Comparison of ENCODE assay signal across 7 cellular contexts in the genomic region with DNA sequence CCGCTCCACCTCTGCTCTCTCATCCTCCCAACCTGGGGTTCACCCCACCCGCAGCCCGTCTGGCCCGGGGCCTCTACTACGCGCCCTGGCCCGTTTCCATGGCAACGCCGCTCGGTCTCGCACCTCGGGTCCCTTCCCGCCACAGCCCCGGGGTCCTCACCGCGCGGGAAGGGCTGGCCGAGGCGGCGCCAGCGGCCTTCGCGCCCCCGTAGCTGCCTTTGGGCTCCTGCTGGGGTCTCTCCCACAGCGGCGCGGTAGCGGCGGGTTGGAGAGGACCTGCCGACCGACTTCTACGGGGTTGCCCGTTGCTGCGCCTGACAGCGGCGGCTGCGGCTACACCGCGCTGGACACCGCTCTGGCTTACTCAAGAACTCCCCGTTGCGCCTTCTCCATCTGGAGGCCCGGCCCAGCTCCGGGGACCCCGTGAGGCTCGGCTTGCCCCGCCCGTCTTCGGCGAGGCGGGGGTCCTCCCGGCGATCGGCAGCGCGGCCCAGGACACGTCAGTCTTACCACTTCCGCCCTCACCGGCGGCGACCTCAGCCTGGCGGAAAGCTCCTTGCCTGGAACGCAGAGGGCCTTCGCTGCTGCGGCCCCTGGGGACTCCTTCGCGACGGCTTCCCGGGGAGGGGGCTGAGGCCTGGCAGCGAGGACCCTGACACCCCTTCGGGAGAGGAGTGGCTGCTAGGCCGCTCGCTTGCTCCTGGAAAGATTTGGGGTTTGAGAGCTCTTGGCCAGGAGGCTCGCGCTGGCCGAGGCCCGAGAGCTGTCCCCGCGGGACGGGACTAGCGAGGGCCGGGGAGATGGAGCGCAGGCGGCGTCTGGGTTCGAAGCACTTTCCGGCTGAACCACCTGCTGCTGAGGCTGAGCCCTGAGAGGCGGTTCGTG. TPM values are rescaled to one million over a fixed set of nuclear protein-coding genes. Genes with fewer than 3 reads are reported as not detected.
A peak's percentile ranks its signal among the peaks of the same experiment; 100 is the strongest.
DNase-seq lines count a peak whose midpoint lies in the region; ATAC-seq, FAIRE-seq and TF ChIP-seq lines count a peak whose summit lies in the region.

A gene with protein sequence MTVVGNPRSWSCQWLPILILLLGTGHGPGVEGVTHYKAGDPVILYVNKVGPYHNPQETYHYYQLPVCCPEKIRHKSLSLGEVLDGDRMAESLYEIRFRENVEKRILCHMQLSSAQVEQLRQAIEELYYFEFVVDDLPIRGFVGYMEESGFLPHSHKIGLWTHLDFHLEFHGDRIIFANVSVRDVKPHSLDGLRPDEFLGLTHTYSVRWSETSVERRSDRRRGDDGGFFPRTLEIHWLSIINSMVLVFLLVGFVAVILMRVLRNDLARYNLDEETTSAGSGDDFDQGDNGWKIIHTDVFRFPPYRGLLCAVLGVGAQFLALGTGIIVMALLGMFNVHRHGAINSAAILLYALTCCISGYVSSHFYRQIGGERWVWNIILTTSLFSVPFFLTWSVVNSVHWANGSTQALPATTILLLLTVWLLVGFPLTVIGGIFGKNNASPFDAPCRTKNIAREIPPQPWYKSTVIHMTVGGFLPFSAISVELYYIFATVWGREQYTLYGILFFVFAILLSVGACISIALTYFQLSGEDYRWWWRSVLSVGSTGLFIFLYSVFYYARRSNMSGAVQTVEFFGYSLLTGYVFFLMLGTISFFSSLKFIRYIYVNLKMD (minus strand): TSS at position 256 of the 885 bp plus-strand sequence. CDS start 422 bp downstream, outside the sequence.

- no peak for FAIRE-seq in astrocyte (lab: Jason Lieb, UNC)

- H3K79me2 ChIP-seq in astrocyte (ENCODE audit: insufficient read depth, low read length) (peaks cover 61% of the 10 kb centered on the region), hepatocyte (peaks cover 64% of the 10 kb centered on the region)

- peaks cover 4% of the 10 kb centered on the region for H3K9me3 Mint-ChIP-seq in astrocyte (ENCODE audit: unreplicated experiment)

- peak; percentile 76 for TF ChIP-seq POLR2A in GM18505 (IDR thresholded peaks at IDR 0.05; ENCODE audit: borderline replicate concordance, extremely low read depth, insufficient read depth, insufficient read length)

- no peaks in the 10 kb centered on the region for H3K27me3 Mint-ChIP-seq in astrocyte (ENCODE audit: low read depth, unreplicated experiment)

- H2AFZ ChIP-seq in astrocyte (ENCODE audit: low read depth, low read length) (peak within 1 kb of the TSS; percentile 93), hepatocyte (peak within 1 kb of the TSS; percentile 94)

- H3K4me2 ChIP-seq in astrocyte (ENCODE audit: low read length): peak within 1 kb of the TSS; percentile 95
- peak within 1 kb of the TSS; percentile 94 for H3K4me2 ChIP-seq in hepatocyte

- H3K4me1 Mint-ChIP-seq in astrocyte (ENCODE audit: low read depth, unreplicated experiment): peaks cover 17% of the 10 kb centered on the region

- H3K9me3 ChIP-seq in astrocyte (ENCODE audit: insufficient read depth, low read depth, low read length) (peaks cover 2% of the 10 kb centered on the region), hepatocyte (ENCODE audit: low read depth) (no peaks in the 10 kb centered on the region)

- H3K4me1 ChIP-seq in astrocyte (ENCODE audit: insufficient read depth, low read length): peaks cover 5% of the 10 kb centered on the region
- peaks cover 13% of the 10 kb centered on the region for H3K4me1 ChIP-seq in hepatocyte (ENCODE audit: insufficient read depth)

- WGBS in hepatocyte (ENCODE audit: low lambda C conversion rate, missing lambda C conversion rate): 2% methylated on average over 82 of the region's 89 CpGs

- DNase-seq in NCI-H1694 (lab: John Stamatoyannopoulos, UW): peak; percentile 60
- DNase-seq in T-helper 22 cell (ENCODE audit: low read depth): peak; percentile 80
- DNase-seq in astrocyte (ENCODE audit: low read depth): peak; percentile 81
- peak; percentile 92 for DNase-seq in hepatocyte (ENCODE audit: low spot score)
- peak; percentile 66 for DNase-seq in retinal pigment epithelial cell (ENCODE audit: low read depth)

- H3K27ac ChIP-seq in astrocyte (ENCODE audit: low read depth, low read length): peak within 1 kb of the TSS; percentile 97
- H3K27ac ChIP-seq in hepatocyte: peak within 1 kb of the TSS; percentile 99

- H4K20me1 ChIP-seq in astrocyte (ENCODE audit: insufficient read depth, low read length) (peaks cover 5% of the 10 kb centered on the region), hepatocyte (ENCODE audit: insufficient read depth, poor library complexity, severe bottlenecking) (no peaks in the 10 kb centered on the region)

- peaks cover 22% of the 10 kb centered on the region for H3K36me3 Mint-ChIP-seq in astrocyte (ENCODE audit: low read depth, unreplicated experiment)

- no peaks in the 10 kb centered on the region for H3K9me2 ChIP-seq in hepatocyte (replicated peaks; ENCODE audit: insufficient read depth)

- H3K4me3 Mint-ChIP-seq in astrocyte (ENCODE audit: unreplicated experiment): peak within 1 kb of the TSS; percentile 96

- TF ChIP-seq CTCF in astrocyte (IDR thresholded peaks at IDR 0.05; ENCODE audit: insufficient read depth, low read depth, low read length) (no peak), hepatocyte (IDR thresholded peaks at IDR 0.05; ENCODE audit: poor library complexity) (no peak), retinal pigment epithelial cell (conservative IDR thresholded peaks at IDR 0.05; ENCODE audit: low read depth, low read length) (no peak)

- H3K27ac Mint-ChIP-seq in astrocyte (ENCODE audit: unreplicated experiment): peak within 1 kb of the TSS; percentile 94

- H3K4me3 ChIP-seq in astrocyte (ENCODE audit: insufficient read depth, low read depth, low read length): peak within 1 kb of the TSS; percentile 69
- peak within 1 kb of the TSS; percentile 95 for H3K4me3 ChIP-seq in hepatocyte
- H3K4me3 ChIP-seq in retinal pigment epithelial cell (ENCODE audit: low read length): peak within 1 kb of the TSS; percentile 79

- peak within 1 kb of the TSS; percentile 99 for H3K9ac ChIP-seq in astrocyte (ENCODE audit: low read length)

- peak; percentile 88 for ATAC-seq in GM18505 (IDR thresholded peaks at IDR 0.05; ENCODE audit: unreplicated experiment)
- ATAC-seq in HG02885 (IDR thresholded peaks at IDR 0.05; ENCODE audit: poor library complexity, unreplicated experiment): peak; percentile 87

- no peaks in the 10 kb centered on the region for H3K27me3 ChIP-seq in astrocyte (ENCODE audit: insufficient read depth, low read length)
- H3K27me3 ChIP-seq in hepatocyte: no peaks in the 10 kb centered on the region

- H3K36me3 ChIP-seq in astrocyte (ENCODE audit: insufficient read depth, low read length) (peaks cover 17% of the 10 kb centered on the region), hepatocyte (replicated peaks; ENCODE audit: insufficient read depth, low read depth) (no peaks in the 10 kb centered on the region)

RNA-seq across cellular contexts. Expression of the gene that starts here (rescaled TPM):
- total RNA-seq in astrocyte: 59.3 and 62.9 TPM in 2 replicates
- total RNA-seq in hepatocyte: 68.1 and 75.4 TPM in 2 replicates
- polyA plus RNA-seq in hepatocyte: 84.0 and 86.1 TPM in 2 replicates

Comparison
In these comparisons a context has a peak if more than half of its experiments do, and no peak if none do; other contexts are left out.
1. Peak in every context shown above with its lines: DNase-seq, ATAC-seq, H3K4me3 ChIP-seq and H3K27ac ChIP-seq.